ENCODE assay signal across 8 cellular contexts in genomic region chr1:39268112-39268581, GRCh38.
DNase-seq lines count a peak whose midpoint lies in the region; ATAC-seq and TF ChIP-seq lines count a peak whose summit lies in the region.

No MANE protein-coding gene starts in this region.

- no peaks in the 10 kb centered on the region for H3K9me3 Mint-ChIP-seq in activated CD8-positive, alpha-beta memory T cell treated with anti-CD3 and anti-CD28 coated beads, Interleukin-2, amount 10 ng/mL, durations not matched to agents 7 days and 5 days (ENCODE audit: low read depth)

- H3K4me1 Mint-ChIP-seq in activated CD8-positive, alpha-beta memory T cell treated with anti-CD3 and anti-CD28 coated beads, Interleukin-2, amount 10 ng/mL, durations not matched to agents 7 days and 5 days, result peaks cover 71% of the 10 kb centered on the region

- no peak overlapping the region for H2BK120ac ChIP-seq in trophoblast cell (ENCODE audit: insufficient read depth, low read length, poor library complexity)

- H3K27ac Mint-ChIP-seq in activated CD8-positive, alpha-beta memory T cell treated with anti-CD3 and anti-CD28 coated beads, Interleukin-2, amount 10 ng/mL, durations not matched to agents 7 days and 5 days, result peak overlapping the region; percentile 77

- H3K27me3 ChIP-seq in heart right ventricle (no peaks in the 10 kb centered on the region), trophoblast cell (ENCODE audit: insufficient read depth, low read length) (no peaks in the 10 kb centered on the region)

- WGBS in heart right ventricle, 2 donors, result 13 to 17% methylated on average over 8 of the region's 8 CpGs
- no CpG with 5 or more reads among the region's 8 CpGs for WGBS in trophoblast cell (ENCODE audit: extremely low coverage, insufficient coverage, insufficient read length)

- H3K18ac ChIP-seq in trophoblast cell (ENCODE audit: low read length), result no peak overlapping the region

- peak; percentile 54 for ATAC-seq in activated CD8-positive, alpha-beta memory T cell treated with anti-CD3 and anti-CD28 coated beads, Interleukin-2, amount 10 ng/mL, durations not matched to agents 7 days and 5 days
- ATAC-seq in heart right ventricle (peak; percentile 57 to 84 (median 78)), HG03159 (IDR thresholded peaks at IDR 0.05; ENCODE audit: unreplicated experiment) (no peak), HG03045 (IDR thresholded peaks at IDR 0.05; ENCODE audit: unreplicated experiment) (no peak)

- H3K23ac ChIP-seq in trophoblast cell (ENCODE audit: low read length), result no peak overlapping the region

- no peak overlapping the region for H2AFZ ChIP-seq in trophoblast cell (ENCODE audit: insufficient read depth, low read length, poor library complexity)

- H3K27ac ChIP-seq in heart right ventricle (peak overlapping the region in 9 of 10 donors; percentile 18 to 76 (median 71)), trophoblast cell (ENCODE audit: low read depth, low read length) (peak overlapping the region; percentile 22)

- H3K79me1 ChIP-seq in trophoblast cell (ENCODE audit: low read length), result peaks cover 3% of the 10 kb centered on the region

- H3K79me2 ChIP-seq in trophoblast cell (ENCODE audit: control insufficient read depth, insufficient read depth, low read length, poor library complexity), result peaks cover under 1% of the 10 kb centered on the region

- H3K36me3 ChIP-seq in heart right ventricle (peaks cover 0 to 16% (median 0%) of the 10 kb centered on the region in 9 donors), trophoblast cell (ENCODE audit: control insufficient read depth in 1 of 2, insufficient read depth in 2 of 2, low read length in 2 of 2) (peaks cover 2 to 7% of the 10 kb centered on the region in 2 experiments)

- DNase-seq in activated CD8-positive, alpha-beta memory T cell treated with anti-CD3 and anti-CD28 coated beads, Interleukin-2, amount 10 ng/mL, durations not matched to agents 7 days and 5 days, result no peak
- no peak for DNase-seq in activated CD8-positive, alpha-beta memory T cell treated with anti-CD3 and anti-CD28 coated beads for 24 hours
- DNase-seq in NCI-H2029 (lab: John Stamatoyannopoulos, UW) (peak; percentile 100), amygdala (lab: John Stamatoyannopoulos, UW) (peak in 45 of 56 donors; percentile 17 to 78 (median 44)), heart right ventricle (peak in 1 of 2 donors; percentile 63), trophoblast cell (peak in 1 of 2 donors; percentile 41)

- CTCF ChIA-PET in activated CD8-positive, alpha-beta memory T cell treated with anti-CD3 and anti-CD28 coated beads, Interleukin-2, amount 10 ng/mL, durations not matched to agents 7 days and 5 days (lab: Charles Lee), result interaction anchor here (0.7 to 4.0 kb wide), 6 partner anchors 10 to 169 kb away, joined by 3 to 24 read pairs (median 4); no protein-coding TSS in a partner anchor

- intact Hi-C loops in heart right ventricle (cut with DNase I), result no loop called here

- no peak overlapping the region for H3K4ac ChIP-seq in trophoblast cell (ENCODE audit: low read depth, low read length)

- H4K8ac ChIP-seq in trophoblast cell (ENCODE audit: low read depth, low read length), result no peak overlapping the region

- no peak overlapping the region for H2BK5ac ChIP-seq in trophoblast cell (ENCODE audit: low read depth, low read length, poor library complexity)

- no peak for TF ChIP-seq CTCF in heart right ventricle (IDR thresholded peaks at IDR 0.05)

- H3K9me3 ChIP-seq in heart right ventricle, result no peaks in the 10 kb centered on the region
- H3K9me3 ChIP-seq in trophoblast cell (ENCODE audit: insufficient read depth, low read depth, low read length), result no peaks in the 10 kb centered on the region

- H3K4me3 Mint-ChIP-seq in activated CD8-positive, alpha-beta memory T cell treated with anti-CD3 and anti-CD28 coated beads, Interleukin-2, amount 10 ng/mL, durations not matched to agents 7 days and 5 days, result peak overlapping the region; percentile 41

- peak overlapping the region; percentile 58 for H3K4me2 ChIP-seq in trophoblast cell (ENCODE audit: low read length)

- no peak overlapping the region for H3K9ac ChIP-seq in trophoblast cell (ENCODE audit: low read length)

- peaks cover 6 to 79% (median 65%) of the 10 kb centered on the region in 9 donors for H3K4me1 ChIP-seq in heart right ventricle
- peaks cover 12 to 21% of the 10 kb centered on the region in 2 experiments for H3K4me1 ChIP-seq in trophoblast cell (ENCODE audit: control insufficient read depth in 1 of 2, insufficient read depth in 2 of 2, low read length in 2 of 2)

- H3K4me3 ChIP-seq in heart right ventricle (peak overlapping the region in 9 of 10 donors; percentile 1 to 49 (median 41)), trophoblast cell (ENCODE audit: low read depth, low read length) (no peak overlapping the region)

- H3K14ac ChIP-seq in trophoblast cell (ENCODE audit: low read length), result no peak overlapping the region

- peak overlapping the region; percentile 19 for H4K91ac ChIP-seq in trophoblast cell (ENCODE audit: low read depth, low read length)

- H2BK12ac ChIP-seq in trophoblast cell (ENCODE audit: low read length), result no peak overlapping the region

- H4K12ac ChIP-seq in trophoblast cell (ENCODE audit: low read depth, low read length), result no peak overlapping the region

- peaks cover 25% of the 10 kb centered on the region for H3K36me3 Mint-ChIP-seq in activated CD8-positive, alpha-beta memory T cell treated with anti-CD3 and anti-CD28 coated beads, Interleukin-2, amount 10 ng/mL, durations not matched to agents 7 days and 5 days

- H2AK5ac ChIP-seq in trophoblast cell (ENCODE audit: low read length), result no peak overlapping the region

- no peaks in the 10 kb centered on the region for H3K27me3 Mint-ChIP-seq in activated CD8-positive, alpha-beta memory T cell treated with anti-CD3 and anti-CD28 coated beads, Interleukin-2, amount 10 ng/mL, durations not matched to agents 7 days and 5 days

Comparison
In these comparisons a context has a peak if more than half of its experiments do, and no peak if none do; other contexts are left out.
1. ATAC-seq: peak in activated CD8-positive, alpha-beta memory T cell treated with anti-CD3 and anti-CD28 coated beads, Interleukin-2, amount 10 ng/mL, durations not matched to agents 7 days and 5 days (single experiment) and heart right ventricle (8 of 8); none in HG03159 (single experiment) and HG03045 (single experiment).
2. DNase-seq: peak in NCI-H2029 (single experiment) and amygdala (45 of 56); none in activated CD8-positive, alpha-beta memory T cell treated with anti-CD3 and anti-CD28 coated beads, Interleukin-2, amount 10 ng/mL, durations not matched to agents 7 days and 5 days (single experiment) and activated CD8-positive, alpha-beta memory T cell treated with anti-CD3 and anti-CD28 coated beads for 24 hours (single experiment).